Comparison of ENCODE assay signal across 21 cellular contexts in the genomic region with DNA sequence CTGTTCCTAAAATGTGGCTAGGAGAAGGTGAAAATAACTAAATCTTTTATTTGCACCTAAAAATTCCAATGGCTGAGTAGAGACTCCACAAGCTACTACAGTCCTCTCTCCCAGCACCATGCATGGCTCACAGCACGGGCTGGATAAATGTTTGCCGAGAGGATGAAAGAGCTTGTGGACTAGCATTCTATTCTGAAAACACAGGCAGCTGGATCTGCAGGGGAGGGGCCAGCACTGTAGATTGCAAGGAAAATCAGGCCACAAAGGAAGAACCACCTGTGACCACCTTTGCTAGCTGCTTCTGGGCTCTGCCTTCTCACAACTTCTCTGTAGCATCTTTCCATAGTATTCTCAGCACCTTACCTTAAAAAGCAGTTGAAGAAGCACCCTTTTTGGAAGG. TPM values are rescaled to one million over a fixed set of nuclear protein-coding genes. Genes with fewer than 3 reads are reported as not detected.
A peak's percentile ranks its signal among the peaks of the same experiment; 100 is the strongest.
DNase-seq lines count a peak whose midpoint lies in the region; ATAC-seq and TF ChIP-seq lines count a peak whose summit lies in the region.
"Had no signal": no experiment of that assay in that cellular context is flagged by ENCODE, and none has a peak within 500 bp of the region (broad histone marks: within the 10 kb centered on the region; RNA-seq: fewer than 3 reads in every experiment).

No MANE protein-coding gene starts in this region.

- peaks cover 11% of the 10 kb centered on the region for H3K4me1 ChIP-seq in mucosa of descending colon (ENCODE audit: low read depth)
- peaks cover 28% of the 10 kb centered on the region for H3K4me1 ChIP-seq in vagina
- peaks cover 5 to 6% of the 10 kb centered on the region in 2 experiments for H3K4me1 ChIP-seq in trophoblast cell (ENCODE audit: control insufficient read depth in 1 of 2, insufficient read depth in 2 of 2, low read length in 2 of 2)

- TF ChIP-seq POLR2A in vagina (IDR thresholded peaks at IDR 0.05) = no peak

- peak overlapping the region; percentile 30 for H3K27ac ChIP-seq in vagina
- H3K27ac ChIP-seq in trophoblast cell (ENCODE audit: low read depth, low read length) = no peak overlapping the region
- H3K27ac ChIP-seq: SK-N-MC had no signal

- no peak overlapping the region for H3K4me2 ChIP-seq in trophoblast cell (ENCODE audit: low read length)
- H3K4me2 ChIP-seq: GM23338 had no signal

- H3K14ac ChIP-seq in trophoblast cell (ENCODE audit: low read length) = no peak overlapping the region

- WGBS in trophoblast cell (ENCODE audit: extremely low coverage, insufficient coverage, insufficient read length) = no CpG with 5 or more reads among the region's 2 CpGs

- DNase-seq in NCI-H510A treated with DMSO at 0.1 percent for 48 hours (lab: John Stamatoyannopoulos, UW) (peak; percentile 8), NCI-H510A (lab: John Stamatoyannopoulos, UW) (no peak), NCI-H69 (lab: John Stamatoyannopoulos, UW) (peak; percentile 33), mucosa of descending colon (peak in 2 of 3 donors; percentile 46 to 61), vagina (ENCODE audit: extremely low spot score in 2 of 2) (no peak), trophoblast cell (no peak)
- DNase-seq: 8988T; CD4-positive, alpha-beta memory T cell; DMS153; HCEC 1CT; Karpas-422; NCI-H187; SHP77; SW 1271 had no signal

- no peak overlapping the region for H3K9ac ChIP-seq in trophoblast cell (ENCODE audit: low read length)

- H3K36me3 ChIP-seq in mucosa of descending colon (ENCODE audit: low read depth) (no peaks in the 10 kb centered on the region), vagina (no peaks in the 10 kb centered on the region), trophoblast cell (ENCODE audit: control insufficient read depth in 1 of 2, insufficient read depth in 2 of 2, low read length in 2 of 2) (no peaks in the 10 kb centered on the region)
- H3K36me3 ChIP-seq: BLaER1 treated with 17β-estradiol and CSF1 and Interleukin-3, amounts not matched to agents 10 nM and 100 nM had no signal

- ATAC-seq in mucosa of descending colon (peak; percentile 33), HG03432 (IDR thresholded peaks at IDR 0.05; ENCODE audit: unreplicated experiment) (no peak)
- ATAC-seq: GM23338 had no signal

- no peak overlapping the region for H3K23ac ChIP-seq in trophoblast cell (ENCODE audit: low read length)

- H4K8ac ChIP-seq in trophoblast cell (ENCODE audit: low read depth, low read length) = no peak overlapping the region

- no peak overlapping the region for H2BK5ac ChIP-seq in trophoblast cell (ENCODE audit: low read depth, low read length, poor library complexity)

- H4K91ac ChIP-seq in trophoblast cell (ENCODE audit: low read depth, low read length) = no peak overlapping the region

- TF ChIP-seq CTCF in mucosa of descending colon (IDR thresholded peaks at IDR 0.05) (no peak), vagina (IDR thresholded peaks at IDR 0.05) (no peak)

- no peak overlapping the region for H2AFZ ChIP-seq in trophoblast cell (ENCODE audit: insufficient read depth, low read length, poor library complexity)
- H2AFZ ChIP-seq: GM23338 had no signal

- H2BK120ac ChIP-seq in trophoblast cell (ENCODE audit: insufficient read depth, low read length, poor library complexity) = no peak overlapping the region

- H3K9me3 ChIP-seq in mucosa of descending colon (peaks cover 5% of the 10 kb centered on the region), vagina (no peaks in the 10 kb centered on the region), trophoblast cell (ENCODE audit: insufficient read depth, low read depth, low read length) (no peaks in the 10 kb centered on the region)

- no peak overlapping the region for H2AK5ac ChIP-seq in trophoblast cell (ENCODE audit: low read length)

- intact Hi-C loops in mucosa of descending colon (cut with DNase I, micrococcal nuclease) = no loop called here
- intact Hi-C loops in vagina (cut with DNase I) = no loop called here

- H3K27me3 ChIP-seq in vagina (no peaks in the 10 kb centered on the region), trophoblast cell (ENCODE audit: insufficient read depth, low read length) (no peaks in the 10 kb centered on the region)
- H3K27me3 ChIP-seq: BLaER1 treated with 17β-estradiol and CSF1 and Interleukin-3, amounts not matched to agents 10 nM and 100 nM had no signal

- H4K12ac ChIP-seq in trophoblast cell (ENCODE audit: low read depth, low read length) = no peak overlapping the region

- H3K4ac ChIP-seq in trophoblast cell (ENCODE audit: low read depth, low read length) = no peak overlapping the region

- H3K4me3 ChIP-seq in mucosa of descending colon (no peak overlapping the region), vagina (no peak overlapping the region), trophoblast cell (ENCODE audit: low read depth, low read length) (no peak overlapping the region)
- H3K4me3 ChIP-seq: BLaER1 treated with 17β-estradiol and CSF1 and Interleukin-3, amounts not matched to agents 10 nM and 100 nM; GM23338; SK-N-MC had no signal

- no peaks in the 10 kb centered on the region for H3K79me2 ChIP-seq in trophoblast cell (ENCODE audit: control insufficient read depth, insufficient read depth, low read length, poor library complexity)

- H3K79me1 ChIP-seq in trophoblast cell (ENCODE audit: low read length) = peaks cover 7% of the 10 kb centered on the region

- H3K18ac ChIP-seq in trophoblast cell (ENCODE audit: low read length) = no peak overlapping the region

- no peak overlapping the region for H2BK12ac ChIP-seq in trophoblast cell (ENCODE audit: low read length)

RNA-seq across cellular contexts. Expression of a gene that starts 46.6 kb away (rescaled TPM):
- total RNA-seq in mucosa of descending colon (100 to 1,000 TPM; 149 to 242 (median 215) TPM), vagina (3.4 TPM)
- polyA plus RNA-seq in trophoblast cell (2013) = 4.7 and 5.5 TPM in 2 replicates
- total RNA-seq: G401, GM23338, M059J, NCI-H460 had no signal

Comparison
In these comparisons a context has a peak if more than half of its experiments do, and no peak if none do; other contexts are left out.
1. DNase-seq: peak in NCI-H510A treated with DMSO at 0.1 percent for 48 hours (single experiment), NCI-H69 (single experiment) and mucosa of descending colon (2 of 3); none in NCI-H510A (single experiment), vagina (0 of 2) and trophoblast cell (0 of 2).
2. RNA of a gene that starts 46.6 kb away (total RNA-seq): 149 to 242 TPM in mucosa of descending colon; 3.4 TPM in vagina (single experiment); every median in the first group is over 10 times any median in the second.